ENCODE assay signal across 8 cellular contexts in the genomic region with DNA sequence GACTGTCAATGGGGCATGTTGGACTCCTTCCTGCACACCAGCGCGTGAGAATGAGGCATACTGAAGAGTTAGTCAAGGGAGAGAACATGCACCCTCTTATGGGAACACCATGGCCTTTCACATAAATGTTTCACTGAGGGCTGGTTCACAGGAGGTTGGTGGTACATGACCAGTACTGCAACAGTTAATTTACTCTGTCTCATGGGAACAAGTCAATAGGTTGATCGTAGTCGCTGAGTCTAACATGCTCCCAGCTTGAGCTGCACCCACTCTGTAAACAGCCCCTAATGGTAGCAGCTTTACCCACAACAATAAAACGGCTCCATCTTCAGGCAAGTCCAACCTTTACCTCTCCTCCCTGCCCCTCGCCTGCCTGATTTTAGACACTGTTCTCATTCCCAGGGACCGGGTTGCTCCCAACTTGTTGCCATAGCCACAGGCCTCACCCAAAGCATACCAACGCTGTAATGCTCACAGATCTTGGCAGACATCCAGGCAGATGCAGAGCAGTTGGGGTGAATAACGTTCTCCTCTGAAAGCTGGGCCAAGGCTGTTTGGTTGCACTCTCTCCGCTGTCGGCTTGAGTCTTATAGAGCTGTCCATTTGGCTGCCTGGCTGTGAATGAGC.
DNase-seq lines count a peak whose midpoint lies in the region; ATAC-seq and TF ChIP-seq lines count a peak whose summit lies in the region.

No MANE protein-coding gene starts in this region.

- H3K4me3 ChIP-seq in suprapubic skin = no peak overlapping the region

- H3K4me1 Mint-ChIP-seq in brain = peaks cover 80% of the 10 kb centered on the region
- peaks cover 2% of the 10 kb centered on the region for H3K4me1 Mint-ChIP-seq in activated T-cell treated with anti-CD3 and anti-CD28 coated beads, Interleukin-2, amount 50 U/mL, for 4 hours (ENCODE audit: low read depth)

- peaks cover 7% of the 10 kb centered on the region for H3K27me3 Mint-ChIP-seq in brain
- peaks cover 9% of the 10 kb centered on the region for H3K27me3 Mint-ChIP-seq in activated T-cell treated with anti-CD3 and anti-CD28 coated beads, Interleukin-2, amount 50 U/mL, for 4 hours (ENCODE audit: low read depth)

- H3K4me1 ChIP-seq in suprapubic skin = peaks cover 69% of the 10 kb centered on the region

- no peak for TF ChIP-seq EP300 in suprapubic skin (IDR thresholded peaks at IDR 0.05)

- TF ChIP-seq CTCF in brain (conservative IDR thresholded peaks at IDR 0.05) = peak in 1 of 2 experiments; percentile 35
- TF ChIP-seq CTCF in suprapubic skin (IDR thresholded peaks at IDR 0.05) = no peak

- no peaks in the 10 kb centered on the region for H3K36me3 Mint-ChIP-seq in brain
- no peaks in the 10 kb centered on the region for H3K36me3 Mint-ChIP-seq in activated naive CD4-positive, alpha-beta T cell treated with anti-CD3 and anti-CD28 coated beads, Interleukin-2, amount 50 U/mL, for 72 hours
- no peaks in the 10 kb centered on the region for H3K36me3 Mint-ChIP-seq in activated T-cell treated with anti-CD3 and anti-CD28 coated beads, Interleukin-2, amount 50 U/mL, for 4 hours (ENCODE audit: insufficient read depth)

- H3K27me3 ChIP-seq in suprapubic skin = no peaks in the 10 kb centered on the region

- H3K9me3 Mint-ChIP-seq in brain = peaks cover 0 to 9% (median 0%) of the 10 kb centered on the region in 5 experiments
- H3K9me3 Mint-ChIP-seq in activated naive CD4-positive, alpha-beta T cell treated with anti-CD3 and anti-CD28 coated beads, Interleukin-2, amount 50 U/mL, for 72 hours = no peaks in the 10 kb centered on the region
- H3K9me3 Mint-ChIP-seq in activated T-cell treated with anti-CD3 and anti-CD28 coated beads, Interleukin-2, amount 50 U/mL, for 4 hours = no peaks in the 10 kb centered on the region

- peak overlapping the region; percentile 85 for H3K27ac ChIP-seq in suprapubic skin

- TF ChIP-seq POLR2A in suprapubic skin (IDR thresholded peaks at IDR 0.05) = no peak

- H3K27ac Mint-ChIP-seq in brain = peak overlapping the region; percentile 19 to 96 (median 58)
- no peak overlapping the region for H3K27ac Mint-ChIP-seq in activated naive CD4-positive, alpha-beta T cell treated with anti-CD3 and anti-CD28 coated beads, Interleukin-2, amount 50 U/mL, for 72 hours

- 14% methylated on average over 11 of the region's 11 CpGs for WGBS in suprapubic skin

- ATAC-seq in activated naive CD4-positive, alpha-beta T cell treated with anti-CD3 and anti-CD28 coated beads, Interleukin-2, amount 50 U/mL, for 72 hours = no peak
- no peak for ATAC-seq in activated T-cell treated with anti-CD3 and anti-CD28 coated beads, Interleukin-2, amount 50 U/mL, for 4 hours

- DNase-seq in EH (ENCODE audit: low read depth) = peak; percentile 93
- DNase-seq in NCI-H2081 treated with DMSO at 0.1 percent for 48 hours (lab: John Stamatoyannopoulos, UW) = peak; percentile 37
- peak; percentile 83 for DNase-seq in kidney glomerular epithelial cell (lab: John Stamatoyannopoulos, UW)
- peak; percentile 89 to 93 for DNase-seq in suprapubic skin (ENCODE audit: low spot score in 2 of 2)
- DNase-seq in G401 (ENCODE audit: low spot score) = no peak
- no peak for DNase-seq in activated naive CD4-positive, alpha-beta T cell treated with anti-CD3 and anti-CD28 coated beads, Interleukin-2, amount 50 U/mL, for 72 hours (ENCODE audit: low spot score in 2 of 2)
- DNase-seq in activated T-cell treated with anti-CD3 and anti-CD28 coated beads, Interleukin-2, amount 50 U/mL, for 4 hours = no peak

- in situ Hi-C loops in G401 (cut with HindIII; ENCODE audit: low sequenced_read_pairs) = no loop called here

- H3K36me3 ChIP-seq in suprapubic skin = no peaks in the 10 kb centered on the region

- H3K9me3 ChIP-seq in suprapubic skin = no peaks in the 10 kb centered on the region

- peak overlapping the region in 4 of 5 experiments; percentile 26 to 69 (median 46) for H3K4me3 Mint-ChIP-seq in brain
- no peak overlapping the region for H3K4me3 Mint-ChIP-seq in activated T-cell treated with anti-CD3 and anti-CD28 coated beads, Interleukin-2, amount 50 U/mL, for 4 hours

Comparison
In these comparisons a context has a peak if more than half of its experiments do, and no peak if none do; other contexts are left out.
1. DNase-seq: peak in EH (single experiment), NCI-H2081 treated with DMSO at 0.1 percent for 48 hours (single experiment), kidney glomerular epithelial cell (single experiment) and suprapubic skin (2 of 2); none in G401 (single experiment), activated naive CD4-positive, alpha-beta T cell treated with anti-CD3 and anti-CD28 coated beads, Interleukin-2, amount 50 U/mL, for 72 hours (0 of 2) and activated T-cell treated with anti-CD3 and anti-CD28 coated beads, Interleukin-2, amount 50 U/mL, for 4 hours (single experiment).
2. H3K27ac Mint-ChIP-seq: peak in brain (5 of 5); none in activated naive CD4-positive, alpha-beta T cell treated with anti-CD3 and anti-CD28 coated beads, Interleukin-2, amount 50 U/mL, for 72 hours (0 of 2).